12 cellular contexts compared by ENCODE assay signal in the genomic region with DNA sequence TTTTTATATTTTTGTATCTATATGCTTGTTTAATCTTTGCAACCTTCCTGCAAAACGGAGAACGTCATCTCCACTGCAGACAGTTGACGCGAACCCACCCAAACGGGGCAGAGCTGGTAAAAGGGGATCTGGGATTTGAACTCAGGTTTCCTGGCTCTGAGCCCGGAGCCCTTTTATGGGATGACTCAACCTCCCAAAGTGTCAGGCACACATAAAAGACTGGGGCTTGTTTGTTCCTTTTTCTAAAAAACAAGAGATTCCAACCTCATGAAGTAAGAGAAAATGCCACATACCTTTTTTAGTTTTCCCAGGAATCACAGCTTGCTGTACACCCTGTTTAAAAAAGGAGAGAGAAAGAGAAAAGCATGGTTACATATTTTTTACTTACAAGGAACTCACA.
A peak's percentile ranks its signal among the peaks of the same experiment; 100 is the strongest.
DNase-seq lines count a peak whose midpoint lies in the region; ATAC-seq and TF ChIP-seq lines count a peak whose summit lies in the region.
"Had no signal": no experiment of that assay in that cellular context is flagged by ENCODE, and none has a peak within 500 bp of the region (broad histone marks: within the 10 kb centered on the region; RNA-seq: fewer than 3 reads in every experiment).

No MANE protein-coding gene starts in this region.

- no peak overlapping the region for H3K4me2 ChIP-seq in hepatocyte

- H3K9me2 ChIP-seq in hepatocyte (replicated peaks; ENCODE audit: insufficient read depth): no peaks in the 10 kb centered on the region

- H3K4me1 ChIP-seq in hepatocyte (ENCODE audit: insufficient read depth) (peaks cover 4% of the 10 kb centered on the region), thyroid gland (peaks cover 0 to 4% of the 10 kb centered on the region in 2 donors)

- 52% methylated on average over 6 of the region's 6 CpGs for WGBS in hepatocyte (ENCODE audit: low lambda C conversion rate, missing lambda C conversion rate)
- 85 to 95% methylated on average over 6 of the region's 6 CpGs for WGBS in thyroid gland, 2 donors

- H3K36me3 ChIP-seq in hepatocyte (replicated peaks; ENCODE audit: insufficient read depth, low read depth) (no peaks in the 10 kb centered on the region), thyroid gland (no peaks in the 10 kb centered on the region)

- H4K20me1 ChIP-seq in hepatocyte (ENCODE audit: insufficient read depth, poor library complexity, severe bottlenecking): no peaks in the 10 kb centered on the region

- peak; percentile 33 for DNase-seq in SIG-M5 treated with dmso at 0.1 percent for 504 hours (lab: John Stamatoyannopoulos, UW; ENCODE audit: unreplicated experiment)
- no peak for DNase-seq in SIG-M5 (lab: John Stamatoyannopoulos, UW)
- no peak for DNase-seq in RWPE1 (ENCODE audit: low spot score)
- no peak for DNase-seq in hepatocyte (ENCODE audit: low spot score)
- DNase-seq in thyroid gland: no peak
- DNase-seq in OCI-M2 (lab: John Stamatoyannopoulos, UW; ENCODE audit: unreplicated experiment): no peak
- no peak for DNase-seq in iPS-NIHi7 (ENCODE audit: extremely low spot score)
- DNase-seq in left lobe of liver (ENCODE audit: low spot score): no peak
- DNase-seq: activated CD4-positive, CD25-positive, alpha-beta regulatory T cell; NCI-H446 treated with DMSO at 0.1 percent for 48 hours; SHP77 had no signal

- no peak overlapping the region for H2AFZ ChIP-seq in hepatocyte

- TF ChIP-seq CTCF in RWPE1 (conservative IDR thresholded peaks at IDR 0.05; ENCODE audit: low read depth): no peak
- TF ChIP-seq CTCF in hepatocyte (IDR thresholded peaks at IDR 0.05; ENCODE audit: poor library complexity): no peak
- no peak for TF ChIP-seq CTCF in thyroid gland (IDR thresholded peaks at IDR 0.05)

- no peak overlapping the region for H3K4me3 ChIP-seq in hepatocyte
- no peak overlapping the region for H3K4me3 ChIP-seq in thyroid gland (replicated peaks in 1 of 3)

- H3K9me3 ChIP-seq in hepatocyte (ENCODE audit: low read depth) (no peaks in the 10 kb centered on the region), thyroid gland (no peaks in the 10 kb centered on the region)

- CTCF ChIA-PET in RWPE1 (lab: Yijun Ruan, JAX): interaction anchor here (1.2 kb wide), 1 partner anchor 56 kb away, joined by 4 read pairs; no protein-coding TSS in a partner anchor

- H3K27me3 ChIP-seq in hepatocyte: no peaks in the 10 kb centered on the region
- H3K27me3 ChIP-seq in thyroid gland: no peaks in the 10 kb centered on the region

- no peak for ATAC-seq in left lobe of liver

- intact Hi-C loops in thyroid gland (cut with DNase I): no loop called here

- H3K27ac ChIP-seq in RWPE1 (peak overlapping the region; percentile 25; the same call in 1 of the 2 replicates), hepatocyte (peak overlapping the region; percentile 10), thyroid gland (peak overlapping the region in 2 of 3 donors; percentile 4 to 6)
- H3K27ac ChIP-seq: 22Rv1 had no signal

- POLR2A ChIA-PET in RWPE1 (lab: Yijun Ruan, JAX; ENCODE audit: low non-redundant PET): no interaction called here

- no peaks in the 10 kb centered on the region for H3K79me2 ChIP-seq in hepatocyte

- TF ChIP-seq POLR2A in thyroid gland (IDR thresholded peaks at IDR 0.05): no peak
